In the genomic region with DNA sequence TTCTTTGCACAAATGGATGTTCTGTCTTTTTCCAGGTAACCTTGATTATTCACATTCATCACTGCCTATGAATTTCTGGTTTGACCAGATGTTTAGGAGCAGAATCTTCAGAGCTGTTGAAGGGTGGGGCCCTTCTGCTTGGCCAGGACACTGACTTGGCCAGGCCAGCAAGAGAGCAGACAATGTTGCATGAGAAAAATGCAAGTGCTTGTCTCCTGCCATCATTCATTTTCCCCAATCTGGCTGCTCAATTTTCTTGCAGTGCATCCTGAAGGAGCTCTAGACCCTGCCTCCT, we compare ENCODE assay signal across 15 cellular contexts. TPM values are rescaled to one million over a fixed set of nuclear protein-coding genes. Genes with fewer than 3 reads are reported as not detected.
DNase-seq lines count a peak whose midpoint lies in the region; ATAC-seq and TF ChIP-seq lines count a peak whose summit lies in the region.
"Had no signal": no experiment of that assay in that cellular context is flagged by ENCODE, and none has a peak within 500 bp of the region (broad histone marks: within the 10 kb centered on the region; RNA-seq: fewer than 3 reads in every experiment).

No MANE protein-coding gene starts in this region.

- H4K12ac ChIP-seq in trophoblast cell (ENCODE audit: low read depth, low read length): no peak overlapping the region

- no peak overlapping the region for H3K18ac ChIP-seq in trophoblast cell (ENCODE audit: low read length)

- H3K4me2 ChIP-seq in trophoblast cell (ENCODE audit: low read length): no peak overlapping the region

- H3K4me3 ChIP-seq in GM12864 (ENCODE audit: low read depth, low read length): peak overlapping the region; percentile 83
- H3K4me3 ChIP-seq in trophoblast cell (ENCODE audit: low read depth, low read length): no peak overlapping the region

- no peaks in the 10 kb centered on the region for H3K79me1 ChIP-seq in trophoblast cell (ENCODE audit: low read length)

- H2AK5ac ChIP-seq in trophoblast cell (ENCODE audit: low read length): no peak overlapping the region

- H3K36me3 Mint-ChIP-seq in dendritic cell treated with granulocyte-macrophage colony-stimulating factor and Interleukin-4, amounts not matched to agents 40 ng/mL and 50 ng/mL, for 4 days (ENCODE audit: low read depth): peaks cover 19% of the 10 kb centered on the region

- TF ChIP-seq CTCF in GM12864 (IDR thresholded peaks at IDR 0.05; ENCODE audit: low read depth, low read length, missing control alignments): no peak

- H4K8ac ChIP-seq in trophoblast cell (ENCODE audit: low read depth, low read length): no peak overlapping the region

- no peak overlapping the region for H3K4me3 Mint-ChIP-seq in dendritic cell treated with granulocyte-macrophage colony-stimulating factor and Interleukin-4, amounts not matched to agents 40 ng/mL and 50 ng/mL, for 4 days
- H3K4me3 Mint-ChIP-seq: T-helper 2 cell treated with Interferon-gamma antibody and Interleukin-4, amounts not matched to agents 5 μg/mL and 100 μg/mL, for 36 hours had no signal

- peaks cover 3% of the 10 kb centered on the region in 2 experiments for H3K4me1 ChIP-seq in trophoblast cell (ENCODE audit: control insufficient read depth in 1 of 2, insufficient read depth in 2 of 2, low read length in 2 of 2)

- no peaks in the 10 kb centered on the region for H3K9me3 Mint-ChIP-seq in dendritic cell treated with granulocyte-macrophage colony-stimulating factor and Interleukin-4, amounts not matched to agents 40 ng/mL and 50 ng/mL, for 4 days
- H3K9me3 Mint-ChIP-seq: T-helper 2 cell treated with Interferon-gamma antibody and Interleukin-4, amounts not matched to agents 5 μg/mL and 100 μg/mL, for 36 hours had no signal

- no peaks in the 10 kb centered on the region for H3K79me2 ChIP-seq in trophoblast cell (ENCODE audit: control insufficient read depth, insufficient read depth, low read length, poor library complexity)

- no peak overlapping the region for H3K23ac ChIP-seq in trophoblast cell (ENCODE audit: low read length)

- intact Hi-C loops in dendritic cell treated with granulocyte-macrophage colony-stimulating factor and Interleukin-4, amounts not matched to agents 40 ng/mL and 50 ng/mL, for 4 days (cut with micrococcal nuclease): loop anchor here (5.0 kb wide), 1 partner anchor 36 kb away; no protein-coding TSS in a partner anchor
- intact Hi-C loops in head of caudate nucleus (cut with DNase I): no loop called here

- H3K36me3 ChIP-seq in trophoblast cell (ENCODE audit: control insufficient read depth in 1 of 2, insufficient read depth in 2 of 2, low read length in 2 of 2): no peaks in the 10 kb centered on the region

- H3K9me3 ChIP-seq in trophoblast cell (ENCODE audit: insufficient read depth, low read depth, low read length): no peaks in the 10 kb centered on the region

- H2BK5ac ChIP-seq in trophoblast cell (ENCODE audit: low read depth, low read length, poor library complexity): no peak overlapping the region

- H3K4ac ChIP-seq in trophoblast cell (ENCODE audit: low read depth, low read length): no peak overlapping the region

- no peak overlapping the region for H2BK12ac ChIP-seq in trophoblast cell (ENCODE audit: low read length)

- no peak overlapping the region for H3K9ac ChIP-seq in trophoblast cell (ENCODE audit: low read length)

- no peak overlapping the region for H3K14ac ChIP-seq in trophoblast cell (ENCODE audit: low read length)

- no peak overlapping the region for H2AFZ ChIP-seq in trophoblast cell (ENCODE audit: insufficient read depth, low read length, poor library complexity)

- H4K91ac ChIP-seq in trophoblast cell (ENCODE audit: low read depth, low read length): no peak overlapping the region

- peak; percentile 0 for ATAC-seq in HG03045 (IDR thresholded peaks at IDR 0.05; ENCODE audit: unreplicated experiment)

- H3K27ac Mint-ChIP-seq in dendritic cell treated with granulocyte-macrophage colony-stimulating factor and Interleukin-4, amounts not matched to agents 40 ng/mL and 50 ng/mL, for 4 days: peak overlapping the region; percentile 93
- H3K27ac Mint-ChIP-seq: T-helper 2 cell treated with Interferon-gamma antibody and Interleukin-4, amounts not matched to agents 5 μg/mL and 100 μg/mL, for 36 hours had no signal

- peaks cover 55% of the 10 kb centered on the region for H3K4me1 Mint-ChIP-seq in dendritic cell treated with granulocyte-macrophage colony-stimulating factor and Interleukin-4, amounts not matched to agents 40 ng/mL and 50 ng/mL, for 4 days (ENCODE audit: low read depth)

- no peaks in the 10 kb centered on the region for H3K27me3 Mint-ChIP-seq in dendritic cell treated with granulocyte-macrophage colony-stimulating factor and Interleukin-4, amounts not matched to agents 40 ng/mL and 50 ng/mL, for 4 days

- H3K27ac ChIP-seq in trophoblast cell (ENCODE audit: low read depth, low read length): peak overlapping the region; percentile 20

- no peaks in the 10 kb centered on the region for H3K27me3 ChIP-seq in trophoblast cell (ENCODE audit: insufficient read depth, low read length)

- H2BK120ac ChIP-seq in trophoblast cell (ENCODE audit: insufficient read depth, low read length, poor library complexity): no peak overlapping the region

- DNase-seq in GM12864 (ENCODE audit: low read depth): no peak
- peak in 1 of 2 donors; percentile 76 for DNase-seq in trophoblast cell
- no peak for DNase-seq in NK-92 (lab: John Stamatoyannopoulos, UW; ENCODE audit: unreplicated experiment)
- no peak for DNase-seq in NCI-H2081 treated with DMSO at 0.1 percent for 48 hours (lab: John Stamatoyannopoulos, UW)
- no peak for DNase-seq in head of caudate nucleus
- no peak for DNase-seq in NCI-H1417 (lab: John Stamatoyannopoulos, UW)
- DNase-seq: activated CD4-positive, alpha-beta T cell treated with anti-CD3 and anti-CD28 coated beads, Interleukin-2, amount 50 U/mL, for 1 hour; KBM-7; mesendoderm; NCI-H526 treated with DMSO at 0.1 percent for 48 hours; nucleus accumbens; substantia nigra had no signal

RNA-seq across cellular contexts. Expression of a gene that starts 1.6 kb away (rescaled TPM):
- 12.1 and 15.8 TPM in 2 replicates for polyA plus RNA-seq in trophoblast cell (2013)

RNA-seq across cellular contexts. Expression of a gene that starts 31.3 kb away (rescaled TPM):
- polyA plus RNA-seq in trophoblast cell (2013): not detected in 2 replicates
